In genomic region chr3:34022147-34022546, GRCh38 we compare ENCODE assay signal across 17 cellular contexts.
DNase-seq lines count a peak whose midpoint lies in the region; ATAC-seq and TF ChIP-seq lines count a peak whose summit lies in the region.
"Had no signal": no experiment of that assay in that cellular context is flagged by ENCODE, and none has a peak within 500 bp of the region (broad histone marks: within the 10 kb centered on the region; RNA-seq: fewer than 3 reads in every experiment).

No MANE protein-coding gene starts in this region.

- H2AFZ ChIP-seq in GM23338 (peak overlapping the region; percentile 23; the same call in 1 of the 2 replicates), SU-DHL-6 (ENCODE audit: low read depth, low read length, severe bottlenecking) (no peak overlapping the region), neural cell (ENCODE audit: low read depth, low read length) (no peak overlapping the region)

- no peaks in the 10 kb centered on the region for H3K27me3 ChIP-seq in BLaER1
- no peaks in the 10 kb centered on the region for H3K27me3 ChIP-seq in GM23338 (ENCODE audit: insufficient read depth)
- no peaks in the 10 kb centered on the region for H3K27me3 ChIP-seq in SU-DHL-6 (ENCODE audit: low read length)
- H3K27me3 ChIP-seq in neural cell (ENCODE audit: insufficient read depth, low read depth, low read length): no peaks in the 10 kb centered on the region
- no peaks in the 10 kb centered on the region for H3K27me3 ChIP-seq in body of pancreas

- no peak for TF ChIP-seq RAD21 in neural cell (conservative IDR thresholded peaks at IDR 0.05)

- no peaks in the 10 kb centered on the region for H3K4me1 Mint-ChIP-seq in GM23338
- peaks cover 18% of the 10 kb centered on the region for H3K4me1 Mint-ChIP-seq in activated naive CD8-positive, alpha-beta T cell treated with anti-CD3 and anti-CD28 coated beads for 36 hours

- TF ChIP-seq POLR2A in body of pancreas (IDR thresholded peaks at IDR 0.05): no peak

- TF ChIP-seq EP300 in neural cell (conservative IDR thresholded peaks at IDR 0.05; ENCODE audit: poor library complexity, severe bottlenecking): no peak

- no peak overlapping the region for H3K27ac Mint-ChIP-seq in GM23338
- no peak overlapping the region for H3K27ac Mint-ChIP-seq in activated naive CD8-positive, alpha-beta T cell treated with anti-CD3 and anti-CD28 coated beads for 36 hours
- H3K27ac Mint-ChIP-seq: CD14-positive monocyte; CD8-positive, alpha-beta T cell; HFFc6 had no signal

- H3K4me3 ChIP-seq in BLaER1 (no peak overlapping the region), GM23338 (no peak overlapping the region), SU-DHL-6 (ENCODE audit: insufficient read depth, low read length, poor library complexity, severe bottlenecking) (peak overlapping the region; percentile 10), neural cell (ENCODE audit: low read length) (no peak overlapping the region), body of pancreas (no peak overlapping the region)

- no peak for TF ChIP-seq CTCF in GM23338 (conservative IDR thresholded peaks at IDR 0.05; ENCODE audit: low read depth in 2 of 2)
- no peak for TF ChIP-seq CTCF in SU-DHL-6 (IDR thresholded peaks at IDR 0.05; ENCODE audit: insufficient read depth, low read length, poor library complexity, severe bottlenecking)
- TF ChIP-seq CTCF in neural cell (IDR thresholded peaks at IDR 0.05; ENCODE audit: poor library complexity, severe bottlenecking): no peak
- no peak for TF ChIP-seq CTCF in body of pancreas (IDR thresholded peaks at IDR 0.05)

- H3K27ac ChIP-seq in BLaER1 (peak overlapping the region; percentile 79), GM23338 (ENCODE audit: low read depth) (no peak overlapping the region), SU-DHL-6 (ENCODE audit: low read depth, low read length) (peak overlapping the region; percentile 99), neural cell (ENCODE audit: low read length) (peak overlapping the region; percentile 66), body of pancreas (no peak overlapping the region)

- H3K27me3 Mint-ChIP-seq in GM23338 (ENCODE audit: insufficient read depth, low read depth, poor library complexity): no peaks in the 10 kb centered on the region
- no peaks in the 10 kb centered on the region for H3K27me3 Mint-ChIP-seq in activated naive CD8-positive, alpha-beta T cell treated with anti-CD3 and anti-CD28 coated beads for 36 hours

- ATAC-seq in GM23338 (no peak), body of pancreas (no peak)
- ATAC-seq: CD8-positive, alpha-beta T cell had no signal

- WGBS in body of pancreas, 2 donors: 69 to 83% methylated on average over 2 of the region's 2 CpGs

- peak overlapping the region; percentile 88 for H3K4me2 ChIP-seq in BLaER1
- H3K4me2 ChIP-seq in GM23338: no peak overlapping the region
- peak overlapping the region; percentile 68 for H3K4me2 ChIP-seq in SU-DHL-6 (ENCODE audit: low read depth, low read length, poor library complexity, severe bottlenecking)
- H3K4me2 ChIP-seq in neural cell (ENCODE audit: low read length): no peak overlapping the region

- H3K36me3 ChIP-seq in BLaER1 (no peaks in the 10 kb centered on the region), GM23338 (ENCODE audit: insufficient read depth) (no peaks in the 10 kb centered on the region), SU-DHL-6 (ENCODE audit: low read length) (no peaks in the 10 kb centered on the region), neural cell (ENCODE audit: insufficient read depth, low read length) (no peaks in the 10 kb centered on the region), body of pancreas (replicated peaks in 1 of 2; ENCODE audit: insufficient read depth in 1 of 2, low read depth in 2 of 2) (no peaks in the 10 kb centered on the region)

- H3K9me3 ChIP-seq in BLaER1 (peaks cover 10% of the 10 kb centered on the region), SU-DHL-6 (ENCODE audit: insufficient read depth, low read length) (no peaks in the 10 kb centered on the region), neural cell (ENCODE audit: low read length) (no peaks in the 10 kb centered on the region), body of pancreas (no peaks in the 10 kb centered on the region)

- no peaks in the 10 kb centered on the region for H3K9me3 Mint-ChIP-seq in GM23338
- no peaks in the 10 kb centered on the region for H3K9me3 Mint-ChIP-seq in activated naive CD8-positive, alpha-beta T cell treated with anti-CD3 and anti-CD28 coated beads for 36 hours
- H3K9me3 Mint-ChIP-seq: CD8-positive, alpha-beta T cell; HFFc6 had no signal

- H4K20me1 ChIP-seq in BLaER1 (no peaks in the 10 kb centered on the region), GM23338 (replicated peaks; ENCODE audit: insufficient read depth) (no peaks in the 10 kb centered on the region), SU-DHL-6 (ENCODE audit: low read depth, low read length) (no peaks in the 10 kb centered on the region), neural cell (ENCODE audit: insufficient read depth) (no peaks in the 10 kb centered on the region)

- 0 out of 2 replicates have a peak, but pooled peaks cover 4% of the 10 kb centered on the region for H3K9me2 ChIP-seq in GM23338 (ENCODE audit: insufficient read depth)
- no peaks in the 10 kb centered on the region for H3K9me2 ChIP-seq in SU-DHL-6 (replicated peaks; ENCODE audit: insufficient read depth, low read length)
- no peaks in the 10 kb centered on the region for H3K9me2 ChIP-seq in neural cell (ENCODE audit: insufficient read depth, low read length)

- intact Hi-C loops in body of pancreas (cut with DNase I): no loop called here

- no peak overlapping the region for H3K4me3 Mint-ChIP-seq in GM23338
- no peak overlapping the region for H3K4me3 Mint-ChIP-seq in activated naive CD8-positive, alpha-beta T cell treated with anti-CD3 and anti-CD28 coated beads for 36 hours
- H3K4me3 Mint-ChIP-seq: CD14-positive monocyte; CD8-positive, alpha-beta T cell; HFFc6 had no signal

- H3K36me3 Mint-ChIP-seq in GM23338 (ENCODE audit: low read depth): no peaks in the 10 kb centered on the region
- peaks cover 3% of the 10 kb centered on the region for H3K36me3 Mint-ChIP-seq in activated naive CD8-positive, alpha-beta T cell treated with anti-CD3 and anti-CD28 coated beads for 36 hours
- H3K36me3 Mint-ChIP-seq: CD14-positive monocyte; CD8-positive, alpha-beta T cell had no signal

- H3K9ac ChIP-seq in BLaER1 (peak overlapping the region; percentile 63), SU-DHL-6 (ENCODE audit: low read length) (peak overlapping the region; percentile 53), neural cell (ENCODE audit: low read length) (no peak overlapping the region)

- H3F3A ChIP-seq in GM23338 (replicated peaks; ENCODE audit: low read depth) (no peaks in the 10 kb centered on the region), SU-DHL-6 (ENCODE audit: insufficient read depth) (peaks cover 35% of the 10 kb centered on the region), neural cell (ENCODE audit: insufficient read depth, low read length, poor library complexity, severe bottlenecking) (no peaks in the 10 kb centered on the region)

- H3K79me2 ChIP-seq in GM23338 (replicated peaks; ENCODE audit: insufficient read depth): no peaks in the 10 kb centered on the region
- H3K79me2 ChIP-seq in SU-DHL-6 (ENCODE audit: insufficient read depth, low read length): no peaks in the 10 kb centered on the region
- no peaks in the 10 kb centered on the region for H3K79me2 ChIP-seq in neural cell (replicated peaks; ENCODE audit: insufficient read depth, low read length)

- DNase-seq in GM23338 (ENCODE audit: low spot score) (no peak), NCI-H187 treated with DMSO at 0.1 percent for 48 hours (lab: John Stamatoyannopoulos, UW) (no peak), body of pancreas (no peak), OCI-M1 (lab: John Stamatoyannopoulos, UW) (no peak)
- no peak for DNase-seq in activated naive CD8-positive, alpha-beta T cell treated with anti-CD3 and anti-CD28 coated beads for 36 hours
- DNase-seq: ACHN; CD8-positive, alpha-beta T cell; COR-L47; DMS153; DMS79 treated with DMSO at 0.1 percent for 48 hours; GDM1; HCEC 1CT; HFFc6 had no signal

- H3K4me1 ChIP-seq in BLaER1: peaks cover 73% of the 10 kb centered on the region
- no peaks in the 10 kb centered on the region for H3K4me1 ChIP-seq in GM23338 (ENCODE audit: insufficient read depth)
- H3K4me1 ChIP-seq in body of pancreas: no peaks in the 10 kb centered on the region

TF ChIP-seq in GM23338, 12 proteins besides CTCF, POLR2A, EP300 and RAD21 (continues in another document):
- TF ChIP-seq CREB1 (CRISPR knock-in tag; IDR thresholded peaks at IDR 0.05; ENCODE audit: low read depth) (no peak), POLR2AphosphoS5 (IDR thresholded peaks at IDR 0.05; ENCODE audit: low read depth) (no peak), ZNF114 (CRISPR knock-in tag; IDR thresholded peaks at IDR 0.05) (no peak), ZNF331 (CRISPR knock-in tag; IDR thresholded peaks at IDR 0.05; ENCODE audit: low read depth) (no peak)

TF ChIP-seq in neural cell, 6 proteins besides CTCF, POLR2A, EP300 and RAD21:
- no peak for TF ChIP-seq POLR2AphosphoS5 (IDR thresholded peaks at IDR 0.05)
- TF ChIP-seq MXI1 (conservative IDR thresholded peaks at IDR 0.05; ENCODE audit: poor library complexity, severe bottlenecking): no peak
- no peak for TF ChIP-seq TAF1 (IDR thresholded peaks at IDR 0.05; ENCODE audit: low read depth)
- TF ChIP-seq REST (IDR thresholded peaks at IDR 0.05; ENCODE audit: borderline replicate concordance): no peak

Comparison
In these comparisons a context has a peak if more than half of its experiments do, and no peak if none do; other contexts are left out.
1. H3K27ac ChIP-seq: peak in BLaER1 (single experiment), SU-DHL-6 (single experiment) and neural cell (single experiment); none in GM23338 (single experiment) and body of pancreas (0 of 4).
2. H3K4me2 ChIP-seq: peak in BLaER1 (single experiment) and SU-DHL-6 (single experiment); none in GM23338 (single experiment) and neural cell (single experiment).